ENCODE assay signal across 8 cellular contexts in the genomic region with DNA sequence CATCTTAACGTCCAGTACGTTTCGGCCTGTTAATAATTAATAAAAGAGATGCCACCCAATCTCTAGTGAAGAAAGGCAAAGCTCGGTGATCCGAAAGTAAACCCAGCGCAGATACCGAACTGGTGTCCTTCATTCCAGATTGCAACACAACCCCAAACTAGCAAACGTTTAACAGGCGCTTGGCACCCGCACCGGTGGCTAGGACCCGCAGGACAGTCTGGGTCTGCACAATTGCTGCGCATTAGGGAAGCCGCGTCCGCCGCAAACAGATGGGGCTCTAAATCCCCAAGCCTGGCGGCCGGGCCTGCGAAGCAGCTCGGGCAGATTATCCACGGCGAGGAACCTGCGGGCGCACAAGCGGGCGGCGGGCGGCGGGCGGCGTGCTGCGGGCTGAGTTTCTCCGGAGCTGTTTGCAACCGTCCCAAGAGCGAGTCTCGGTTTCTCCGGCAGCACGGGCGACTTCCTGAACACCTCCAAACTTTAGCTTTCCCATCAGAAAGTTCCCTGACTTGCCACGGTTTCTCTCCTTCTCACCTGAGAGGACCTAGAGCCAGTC.
DNase-seq lines count a peak whose midpoint lies in the region; ATAC-seq, FAIRE-seq and TF ChIP-seq lines count a peak whose summit lies in the region.

No MANE protein-coding gene starts in this region.

- peaks cover 40% of the 10 kb centered on the region for H4K20me1 ChIP-seq in HepG2 (ENCODE audit: insufficient read depth, low read length)

- in situ Hi-C loops in HepG2 (cut with HindIII; ENCODE audit: extremely low pct_ligation_motif_present, low pct_unique_long_range_greater_than_20kb): no loop called here

- H2AFZ ChIP-seq in HepG2 (ENCODE audit: low read length): no peak overlapping the region

- peak overlapping the region; percentile 84 for H3K4me2 ChIP-seq in HepG2 (ENCODE audit: low read depth, low read length)

- 0% methylated on average over 11 of the region's 41 CpGs for WGBS in HepG2 (ENCODE audit: low lambda C conversion rate)

- peak; percentile 41 to 60 (median 54) for DNase-seq in CD4-positive, alpha-beta memory T cell
- DNase-seq in HT-29 (ENCODE audit: low spot score) (peak; percentile 33), HepG2 (ENCODE audit: low spot score) (peak; percentile 96), NCI-H2196 (lab: John Stamatoyannopoulos, UW; ENCODE audit: unreplicated experiment) (no peak)
- DNase-seq in stimulated activated CD4-positive, alpha-beta T cell treated with anti-CD3 and anti-CD28 coated beads, TNF-alpha, amount 100 ng/mL, for 4 hours (ENCODE audit: low read depth in 3 of 3): peak in 2 of 3 experiments; percentile 22 to 40

- CTCF ChIA-PET in CD4-positive, alpha-beta memory T cell (lab: Charles Lee; ENCODE audit: partially characterized antibody): interaction anchor here (0.6 to 2.4 kb wide), 14 partner anchors 16 to 325 kb away, joined by 3 to 9 read pairs (median 3); no protein-coding TSS in a partner anchor
- CTCF ChIA-PET in HepG2 (lab: Yijun Ruan, JAX; ENCODE audit: low intra/inter-chr PET ratio, low total read pairs): no interaction called here

- TF ChIP-seq RAD21 in HepG2 (CRISPR knock-in tag; IDR thresholded peaks at IDR 0.05): no peak

- peak; percentile 82 for ATAC-seq in HepG2
- ATAC-seq in HG02623 (IDR thresholded peaks at IDR 0.05; ENCODE audit: unreplicated experiment): no peak

- TF ChIP-seq CTCF in VCaP (conservative IDR thresholded peaks at IDR 0.05) (peak; percentile 21; the same call in 1 of the 2 replicates), HepG2 (CRISPR knock-in tag; IDR thresholded peaks at IDR 0.05) (no peak)

- peak overlapping the region; percentile 74 to 75 for H3K4me3 ChIP-seq in CD4-positive, alpha-beta memory T cell (ENCODE audit: low read length in 2 of 2)
- H3K4me3 ChIP-seq in HepG2 (replicated peaks in 1 of 3; ENCODE audit: insufficient read depth in 1 of 3, low read depth in 2 of 3, low read length in 3 of 3): peak overlapping the region; percentile 86 to 98 (median 90)

- H3K4me1 Mint-ChIP-seq in CD4-positive, alpha-beta memory T cell: peaks cover 37 to 71% (median 50%) of the 10 kb centered on the region in 4 donors

- no peaks in the 10 kb centered on the region for H3K27me3 Mint-ChIP-seq in CD4-positive, alpha-beta memory T cell

- H3K9me3 Mint-ChIP-seq in CD4-positive, alpha-beta memory T cell: no peaks in the 10 kb centered on the region

- H3K9ac ChIP-seq in HepG2 (ENCODE audit: insufficient read depth, low read depth, low read length): peak overlapping the region; percentile 90

- no peaks in the 10 kb centered on the region for H3K36me3 ChIP-seq in CD4-positive, alpha-beta memory T cell (ENCODE audit: insufficient read depth, low read length)
- no peaks in the 10 kb centered on the region; a peak in 1 of 5 replicates for H3K36me3 ChIP-seq in HepG2 (replicated peaks in 1 of 2; ENCODE audit: control insufficient read depth in 1 of 2, insufficient read depth in 2 of 2, low read length in 2 of 2)

- H3K27ac Mint-ChIP-seq in CD4-positive, alpha-beta memory T cell: peak overlapping the region; percentile 89 to 96 (median 91)

- POLR2A ChIA-PET in CD4-positive, alpha-beta memory T cell (lab: Charles Lee; ENCODE audit: partially characterized antibody): interaction anchor here (0.6 to 19.4 kb wide), 30 partner anchors 18 to 341 kb away, joined by 3 to 628 read pairs (median 7); no protein-coding TSS in a partner anchor
- POLR2A ChIA-PET in HepG2 (lab: Yijun Ruan, JAX): interaction anchor here (0.6 to 1.4 kb wide), 13 partner anchors 11 to 326 kb away, joined by 3 to 12 read pairs (median 4); no protein-coding TSS in a partner anchor

- peak; percentile 89 for FAIRE-seq in HepG2 (lab: Jason Lieb, UNC)

- peaks cover 55% of the 10 kb centered on the region for H3K79me2 ChIP-seq in HepG2 (ENCODE audit: insufficient read depth, low read length)

- peaks cover 0 to 33% of the 10 kb centered on the region in 2 donors for H3K36me3 Mint-ChIP-seq in CD4-positive, alpha-beta memory T cell

- TSS peak; percentile 87 for BruUV-seq in HepG2 (replicated peaks; lab: Mats Ljungman, UMichigan)

- no peaks in the 10 kb centered on the region for H3K27me3 ChIP-seq in CD4-positive, alpha-beta memory T cell (ENCODE audit: insufficient read depth, low read length)
- peaks cover 0 to 1% of the 10 kb centered on the region in 2 experiments; a peak in 1 of 5 replicates for H3K27me3 ChIP-seq in HepG2 (ENCODE audit: control insufficient read depth in 1 of 2, insufficient read depth in 2 of 2, low read length in 2 of 2)

- peaks cover 51% of the 10 kb centered on the region for H3K4me1 ChIP-seq in CD4-positive, alpha-beta memory T cell (ENCODE audit: insufficient read depth, low read length)
- peaks cover 55% of the 10 kb centered on the region for H3K4me1 ChIP-seq in HepG2 (ENCODE audit: insufficient read depth, low read length)

- no peaks in the 10 kb centered on the region for H3K9me3 ChIP-seq in CD4-positive, alpha-beta memory T cell (ENCODE audit: control insufficient read depth in 1 of 2, low read length in 2 of 2)
- no peaks in the 10 kb centered on the region for H3K9me3 ChIP-seq in HepG2 (ENCODE audit: low read length)

- H3K4me3 Mint-ChIP-seq in CD4-positive, alpha-beta memory T cell: peak overlapping the region; percentile 86 to 99 (median 92)

- peak overlapping the region; percentile 92 for H3K27ac ChIP-seq in CD4-positive, alpha-beta memory T cell (ENCODE audit: low read depth, low read length)
- H3K27ac ChIP-seq in VCaP (peak overlapping the region; percentile 87), cingulate gyrus (ENCODE audit: low read depth, low read length) (peak overlapping the region; percentile 7), HepG2 (ENCODE audit: extremely low read length, insufficient read depth, low read length) (peak overlapping the region; percentile 90)

- TF ChIP-seq POLR2A in HepG2 (IDR thresholded peaks at IDR 0.05; ENCODE audit: insufficient read depth in 1 of 2, low read depth in 2 of 2, low read length in 2 of 2): peak; percentile 86 to 88

- intact Hi-C loops in CD4-positive, alpha-beta memory T cell (cut with micrococcal nuclease): no loop called here
- intact Hi-C loops in HepG2 (cut with micrococcal nuclease; ENCODE audit: unreplicated experiment): no loop called here

- TF ChIP-seq EP300 in HepG2 (IDR thresholded peaks at IDR 0.05; ENCODE audit: low read depth in 2 of 2, low read length in 2 of 2) (peak in 1 of 2 experiments; percentile 70; a peak in 1 of 4 replicates), HepG2 (CRISPR knock-in tag; IDR thresholded peaks at IDR 0.05; ENCODE audit: borderline replicate concordance) (no peak; the same call in 1 of the 2 replicates)

TF ChIP-seq in HepG2, 621 proteins besides CTCF, POLR2A, EP300 and RAD21 (continues in another document):
- TF ChIP-seq TBL1XR1 (IDR thresholded peaks at IDR 0.05; ENCODE audit: borderline replicate concordance, low read length, partially characterized antibody) (no peak), FOXM1 (CRISPR knock-in tag; IDR thresholded peaks at IDR 0.05) (no peak), SMC3 (IDR thresholded peaks at IDR 0.05; ENCODE audit: low read length) (no peak), GPN1 (CRISPR knock-in tag; IDR thresholded peaks at IDR 0.05; ENCODE audit: borderline replicate concordance) (no peak)
- TF ChIP-seq, protein P1, sequence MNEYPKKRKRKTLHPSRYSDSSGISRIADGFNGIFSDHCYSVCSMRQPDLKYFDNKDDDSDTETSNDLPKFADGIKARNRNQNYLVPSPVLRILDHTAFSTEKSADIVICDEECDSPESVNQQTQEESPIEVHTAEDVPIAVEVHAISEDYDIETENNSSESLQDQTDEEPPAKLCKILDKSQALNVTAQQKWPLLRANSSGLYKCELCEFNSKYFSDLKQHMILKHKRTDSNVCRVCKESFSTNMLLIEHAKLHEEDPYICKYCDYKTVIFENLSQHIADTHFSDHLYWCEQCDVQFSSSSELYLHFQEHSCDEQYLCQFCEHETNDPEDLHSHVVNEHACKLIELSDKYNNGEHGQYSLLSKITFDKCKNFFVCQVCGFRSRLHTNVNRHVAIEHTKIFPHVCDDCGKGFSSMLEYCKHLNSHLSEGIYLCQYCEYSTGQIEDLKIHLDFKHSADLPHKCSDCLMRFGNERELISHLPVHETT (CRISPR knock-in tag; conservative IDR thresholded peaks at IDR 0.05): 0 out of 2 replicates have a peak, but pooled peaks have one; percentile 31
- TF ChIP-seq, protein P2, sequence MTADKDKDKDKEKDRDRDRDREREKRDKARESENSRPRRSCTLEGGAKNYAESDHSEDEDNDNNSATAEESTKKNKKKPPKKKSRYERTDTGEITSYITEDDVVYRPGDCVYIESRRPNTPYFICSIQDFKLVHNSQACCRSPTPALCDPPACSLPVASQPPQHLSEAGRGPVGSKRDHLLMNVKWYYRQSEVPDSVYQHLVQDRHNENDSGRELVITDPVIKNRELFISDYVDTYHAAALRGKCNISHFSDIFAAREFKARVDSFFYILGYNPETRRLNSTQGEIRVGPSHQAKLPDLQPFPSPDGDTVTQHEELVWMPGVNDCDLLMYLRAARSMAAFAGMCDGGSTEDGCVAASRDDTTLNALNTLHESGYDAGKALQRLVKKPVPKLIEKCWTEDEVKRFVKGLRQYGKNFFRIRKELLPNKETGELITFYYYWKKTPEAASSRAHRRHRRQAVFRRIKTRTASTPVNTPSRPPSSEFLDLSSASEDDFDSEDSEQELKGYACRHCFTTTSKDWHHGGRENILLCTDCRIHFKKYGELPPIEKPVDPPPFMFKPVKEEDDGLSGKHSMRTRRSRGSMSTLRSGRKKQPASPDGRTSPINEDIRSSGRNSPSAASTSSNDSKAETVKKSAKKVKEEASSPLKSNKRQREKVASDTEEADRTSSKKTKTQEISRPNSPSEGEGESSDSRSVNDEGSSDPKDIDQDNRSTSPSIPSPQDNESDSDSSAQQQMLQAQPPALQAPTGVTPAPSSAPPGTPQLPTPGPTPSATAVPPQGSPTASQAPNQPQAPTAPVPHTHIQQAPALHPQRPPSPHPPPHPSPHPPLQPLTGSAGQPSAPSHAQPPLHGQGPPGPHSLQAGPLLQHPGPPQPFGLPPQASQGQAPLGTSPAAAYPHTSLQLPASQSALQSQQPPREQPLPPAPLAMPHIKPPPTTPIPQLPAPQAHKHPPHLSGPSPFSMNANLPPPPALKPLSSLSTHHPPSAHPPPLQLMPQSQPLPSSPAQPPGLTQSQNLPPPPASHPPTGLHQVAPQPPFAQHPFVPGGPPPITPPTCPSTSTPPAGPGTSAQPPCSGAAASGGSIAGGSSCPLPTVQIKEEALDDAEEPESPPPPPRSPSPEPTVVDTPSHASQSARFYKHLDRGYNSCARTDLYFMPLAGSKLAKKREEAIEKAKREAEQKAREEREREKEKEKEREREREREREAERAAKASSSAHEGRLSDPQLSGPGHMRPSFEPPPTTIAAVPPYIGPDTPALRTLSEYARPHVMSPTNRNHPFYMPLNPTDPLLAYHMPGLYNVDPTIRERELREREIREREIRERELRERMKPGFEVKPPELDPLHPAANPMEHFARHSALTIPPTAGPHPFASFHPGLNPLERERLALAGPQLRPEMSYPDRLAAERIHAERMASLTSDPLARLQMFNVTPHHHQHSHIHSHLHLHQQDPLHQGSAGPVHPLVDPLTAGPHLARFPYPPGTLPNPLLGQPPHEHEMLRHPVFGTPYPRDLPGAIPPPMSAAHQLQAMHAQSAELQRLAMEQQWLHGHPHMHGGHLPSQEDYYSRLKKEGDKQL (CRISPR knock-in tag; IDR thresholded peaks at IDR 0.05; ENCODE audit: low read depth): peak; percentile 62; the same call in 1 of the 2 replicates

Comparison
In these comparisons a context has a peak if more than half of its experiments do, and no peak if none do; other contexts are left out.
1. H3K27ac ChIP-seq: peak in every context shown above with its lines; median percentile 92 in CD4-positive, alpha-beta memory T cell; 90 in HepG2; 87 in VCaP; 7 in cingulate gyrus.